Comparison of ENCODE assay signal across 21 cellular contexts in the genomic region with DNA sequence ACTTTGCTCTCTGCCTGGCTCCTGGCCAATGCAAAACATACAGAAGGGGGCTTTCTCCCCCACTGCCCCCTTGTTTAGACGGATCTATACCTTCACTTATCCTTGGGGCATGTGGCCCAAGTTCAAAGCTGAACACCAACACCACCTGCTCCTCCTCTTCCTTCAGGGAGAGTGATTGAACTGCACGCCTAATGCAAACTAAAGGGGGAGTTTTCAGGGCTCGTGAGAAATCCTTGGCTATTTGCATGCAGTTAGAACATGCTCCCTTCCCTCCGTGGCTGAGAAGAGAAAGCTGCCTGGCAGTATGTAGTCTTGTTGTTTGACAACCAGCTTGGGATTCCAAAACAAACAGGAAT.
DNase-seq lines count a peak whose midpoint lies in the region; ATAC-seq and TF ChIP-seq lines count a peak whose summit lies in the region.
"Had no signal": no experiment of that assay in that cellular context is flagged by ENCODE, and none has a peak within 500 bp of the region (broad histone marks: within the 10 kb centered on the region; RNA-seq: fewer than 3 reads in every experiment).

No MANE protein-coding gene starts in this region.

- ATAC-seq in GM21717 (IDR thresholded peaks at IDR 0.05; ENCODE audit: unreplicated experiment) = no peak
- ATAC-seq: left cardiac atrium, mucosa of descending colon, right cardiac atrium had no signal

- no peak for TF ChIP-seq CTCF in choroid plexus epithelial cell (conservative IDR thresholded peaks at IDR 0.05; ENCODE audit: low read depth, low read length)

- DNase-seq in NCI-H510A treated with DMSO at 0.1 percent for 48 hours (lab: John Stamatoyannopoulos, UW) (peak; percentile 21), NCI-H510A (lab: John Stamatoyannopoulos, UW) (no peak), NCI-H2227 (lab: John Stamatoyannopoulos, UW; ENCODE audit: unreplicated experiment) (peak; percentile 34), choroid plexus epithelial cell (ENCODE audit: low read depth) (peak; percentile 62), retina (peak; percentile 44), NCI-H82 treated with DMSO at 0.1 percent for 48 hours (lab: John Stamatoyannopoulos, UW; ENCODE audit: unreplicated experiment) (no peak), AG08396 (ENCODE audit: low spot score) (no peak)
- DNase-seq: activated CD4-positive, alpha-beta memory T cell treated with anti-CD3 and anti-CD28 coated beads for 36 hours; activated naive CD4-positive, alpha-beta T cell treated with anti-CD3 and anti-CD28 coated beads for 36 hours; activated T-cell treated with anti-CD3 and anti-CD28 coated beads, Interleukin-2, amount 50 U/mL, for 1 hour; aorta; CD4-positive, CD25-positive, alpha-beta regulatory T cell; cortex of kidney; DND-41; left cardiac atrium; mucosa of descending colon; right cardiac atrium; SIG-M5; stimulated activated naive CD4-positive, alpha-beta T cell; thyroid gland had no signal

- H3K4me3 ChIP-seq in choroid plexus epithelial cell (ENCODE audit: low read depth, low read length) = no peak overlapping the region
- H3K4me3 ChIP-seq: mucosa of descending colon, thyroid gland had no signal

Comparison
In these comparisons a context has a peak if more than half of its experiments do, and no peak if none do; other contexts are left out.
1. DNase-seq: peak in NCI-H510A treated with DMSO at 0.1 percent for 48 hours (single experiment), NCI-H2227 (single experiment), choroid plexus epithelial cell (single experiment) and retina (single experiment); none in NCI-H510A (single experiment), NCI-H82 treated with DMSO at 0.1 percent for 48 hours (single experiment) and AG08396 (single experiment).